Comparison of ENCODE assay signal across 1 cellular context in the genomic region with DNA sequence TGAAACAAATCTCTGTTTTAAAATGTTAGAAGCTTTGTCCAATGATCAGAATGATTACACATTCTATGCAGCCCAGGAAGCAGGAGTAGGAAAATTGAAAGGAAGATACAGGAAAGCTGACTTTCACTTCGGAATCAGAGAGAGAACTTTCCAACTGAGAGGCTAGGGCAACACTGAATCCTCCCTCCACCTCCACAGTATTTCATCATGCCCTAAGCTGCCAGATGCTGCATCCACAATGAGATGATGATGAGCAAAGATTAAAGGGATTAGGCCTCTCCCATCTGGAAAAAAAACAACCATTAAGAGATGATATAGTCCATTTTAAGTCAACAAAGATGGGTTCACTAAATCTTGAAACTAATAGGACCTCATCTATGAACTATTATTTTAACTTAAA.
TF ChIP-seq lines count a peak whose summit lies in the region.

No MANE protein-coding gene starts in this region.

TF ChIP-seq in H1, 55 proteins besides CTCF, POLR2A, EP300 and RAD21 (continued from another document):
- TF ChIP-seq, protein P1, sequence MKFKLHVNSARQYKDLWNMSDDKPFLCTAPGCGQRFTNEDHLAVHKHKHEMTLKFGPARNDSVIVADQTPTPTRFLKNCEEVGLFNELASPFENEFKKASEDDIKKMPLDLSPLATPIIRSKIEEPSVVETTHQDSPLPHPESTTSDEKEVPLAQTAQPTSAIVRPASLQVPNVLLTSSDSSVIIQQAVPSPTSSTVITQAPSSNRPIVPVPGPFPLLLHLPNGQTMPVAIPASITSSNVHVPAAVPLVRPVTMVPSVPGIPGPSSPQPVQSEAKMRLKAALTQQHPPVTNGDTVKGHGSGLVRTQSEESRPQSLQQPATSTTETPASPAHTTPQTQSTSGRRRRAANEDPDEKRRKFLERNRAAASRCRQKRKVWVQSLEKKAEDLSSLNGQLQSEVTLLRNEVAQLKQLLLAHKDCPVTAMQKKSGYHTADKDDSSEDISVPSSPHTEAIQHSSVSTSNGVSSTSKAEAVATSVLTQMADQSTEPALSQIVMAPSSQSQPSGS (IDR thresholded peaks at IDR 0.05; ENCODE audit: low read length), result no peak
- TF ChIP-seq BRCA1 (IDR thresholded peaks at IDR 0.05; ENCODE audit: low read depth, low read length), result no peak
